ENCODE assay signal across 17 cellular contexts in the genomic region with DNA sequence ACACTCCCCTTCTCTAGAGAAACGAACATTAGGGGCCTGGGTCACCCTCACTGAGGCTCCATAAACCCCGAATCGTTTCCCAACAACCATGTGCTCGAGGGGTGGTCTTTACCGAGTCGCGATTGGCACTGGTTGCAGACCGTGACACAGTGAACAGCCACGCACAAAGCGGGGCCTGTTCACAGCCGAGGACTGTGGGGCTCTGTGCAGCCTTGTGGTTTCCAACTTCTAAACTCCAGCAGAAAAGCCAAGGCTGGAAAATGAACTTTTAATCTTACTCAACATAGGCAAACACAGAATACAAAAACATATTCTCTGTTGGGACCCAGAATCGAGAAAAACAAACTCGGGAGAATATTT. TPM values are rescaled to one million over a fixed set of nuclear protein-coding genes. Genes with fewer than 3 reads are reported as not detected.
DNase-seq lines count a peak whose midpoint lies in the region; ATAC-seq and TF ChIP-seq lines count a peak whose summit lies in the region.
"Had no signal": no experiment of that assay in that cellular context is flagged by ENCODE, and none has a peak within 500 bp of the region (broad histone marks: within the 10 kb centered on the region; RNA-seq: fewer than 3 reads in every experiment).

No MANE protein-coding gene starts in this region.

- H3K27me3 Mint-ChIP-seq in CD8-positive, alpha-beta memory T cell = no peaks in the 10 kb centered on the region
- H3K27me3 Mint-ChIP-seq: T-cell had no signal

- H3K27me3 ChIP-seq in GM23248 (replicated peaks; ENCODE audit: insufficient read depth) (no peaks in the 10 kb centered on the region), dorsolateral prefrontal cortex (no peaks in the 10 kb centered on the region), right lobe of liver (no peaks in the 10 kb centered on the region), skeletal muscle satellite cell (ENCODE audit: control insufficient read depth, insufficient read depth, low read length) (no peaks in the 10 kb centered on the region), WERI-Rb-1 (ENCODE audit: insufficient read depth, low read depth, severe bottlenecking) (no peaks in the 10 kb centered on the region)
- no peaks in the 10 kb centered on the region for H3K27me3 ChIP-seq in CD8-positive, alpha-beta memory T cell (ENCODE audit: insufficient read depth, low read length, poor library complexity, severe bottlenecking)

- H3K4me2 ChIP-seq in GM23248 (ENCODE audit: unreplicated experiment) = peak overlapping the region; percentile 59
- H3K4me2 ChIP-seq in skeletal muscle satellite cell (ENCODE audit: low read length) = peak overlapping the region; percentile 58

- H3K4me1 ChIP-seq in GM23248 (ENCODE audit: insufficient read depth) (peaks cover 79% of the 10 kb centered on the region), right lobe of liver (peaks cover 0 to 43% (median 21%) of the 10 kb centered on the region in 4 donors), skeletal muscle satellite cell (ENCODE audit: control insufficient read depth, insufficient read depth, low read length) (peaks cover 67% of the 10 kb centered on the region)
- peaks cover 10% of the 10 kb centered on the region for H3K4me1 ChIP-seq in CD8-positive, alpha-beta memory T cell (ENCODE audit: insufficient read depth, low read length)

- in situ Hi-C loops in GM23248 (cut with MboI) = loop anchor here (25.0 kb wide), 1 partner anchor 499 kb away; no protein-coding TSS in a partner anchor

- no peak overlapping the region; the same call in 1 of the 2 replicates for H3K4me3 ChIP-seq in GM23248
- peak overlapping the region in 19 of 59 donors; percentile 1 to 35 (median 17) for H3K4me3 ChIP-seq in dorsolateral prefrontal cortex
- H3K4me3 ChIP-seq in right lobe of liver = no peak overlapping the region
- H3K4me3 ChIP-seq in skeletal muscle satellite cell (ENCODE audit: low read length) = peak overlapping the region; percentile 27
- H3K4me3 ChIP-seq in WERI-Rb-1 (ENCODE audit: low read depth, low read length) = no peak overlapping the region
- H3K4me3 ChIP-seq in CD8-positive, alpha-beta memory T cell (ENCODE audit: low read length) = no peak overlapping the region
- H3K4me3 ChIP-seq: skin epidermis had no signal

- H3K36me3 ChIP-seq in GM23248 (ENCODE audit: low read depth) (peaks cover 19% of the 10 kb centered on the region), right lobe of liver (peaks cover 0 to 11% (median 7%) of the 10 kb centered on the region in 4 donors), skeletal muscle satellite cell (ENCODE audit: insufficient read depth, low read length) (peaks cover 35% of the 10 kb centered on the region), WERI-Rb-1 (peaks cover 10% of the 10 kb centered on the region)
- H3K36me3 ChIP-seq in CD8-positive, alpha-beta memory T cell (ENCODE audit: insufficient read depth, low read length) = no peaks in the 10 kb centered on the region

- H3K27ac Mint-ChIP-seq in CD8-positive, alpha-beta memory T cell = no peak overlapping the region
- H3K27ac Mint-ChIP-seq: T-cell had no signal

- ATAC-seq in right lobe of liver (peak in 2 of 4 donors; percentile 34 to 44), GM18519 (IDR thresholded peaks at IDR 0.05; ENCODE audit: low FRiP score, unreplicated experiment) (no peak), HG02885 (IDR thresholded peaks at IDR 0.05; ENCODE audit: poor library complexity, unreplicated experiment) (no peak)
- ATAC-seq: activated T-cell treated with anti-CD3 and anti-CD28 coated beads, Interleukin-2, amount 50 U/mL, for 4 hours; T-cell had no signal

- H3K36me3 Mint-ChIP-seq in CD8-positive, alpha-beta memory T cell = peaks cover 7 to 20% (median 18%) of the 10 kb centered on the region in 3 donors

- H3K27ac ChIP-seq in GM23248 (peak overlapping the region; percentile 91), dorsolateral prefrontal cortex (peak overlapping the region in 55 of 59 donors; percentile 21 to 89 (median 72)), right lobe of liver (peak overlapping the region in 2 of 3 donors; percentile 2 to 63), WERI-Rb-1 (no peak overlapping the region)
- no peak overlapping the region for H3K27ac ChIP-seq in CD8-positive, alpha-beta memory T cell (ENCODE audit: low read depth, low read length)

- peaks cover 0 to 2% (median 0%) of the 10 kb centered on the region in 5 donors for H3K9me3 Mint-ChIP-seq in CD8-positive, alpha-beta memory T cell
- H3K9me3 Mint-ChIP-seq: activated T-cell treated with anti-CD3 and anti-CD28 coated beads, Interleukin-2, amount 50 U/mL, for 4 hours; T-cell had no signal

- peaks cover 100% of the 10 kb centered on the region for H3K79me2 ChIP-seq in GM23248 (ENCODE audit: insufficient read depth)

- POLR2A ChIA-PET in CD8-positive, alpha-beta memory T cell (lab: Charles Lee) = no interaction called here

- DNase-seq in GM23248 = no peak
- DNase-seq in dorsolateral prefrontal cortex = peak in 4 of 10 donors; percentile 48 to 63 (median 53)
- DNase-seq in right lobe of liver = peak in 1 of 3 donors; percentile 39
- no peak for DNase-seq in WERI-Rb-1
- DNase-seq in CD8-positive, alpha-beta memory T cell = no peak
- DNase-seq: activated CD4-positive, alpha-beta T cell treated with anti-CD3 and anti-CD28 coated beads for 1 hour; activated T-cell treated with anti-CD3 and anti-CD28 coated beads, Interleukin-2, amount 50 U/mL, for 4 hours; DMS153; OCI-M1; T-cell had no signal

- CTCF ChIA-PET in CD8-positive, alpha-beta memory T cell (lab: Charles Lee) = interaction anchor here (1.1 kb wide), 2 partner anchors 14 to 18 kb away, joined by 3 to 4 read pairs; no protein-coding TSS in a partner anchor

- no peak overlapping the region for H3K4me3 Mint-ChIP-seq in CD8-positive, alpha-beta memory T cell
- H3K4me3 Mint-ChIP-seq: activated T-cell treated with anti-CD3 and anti-CD28 coated beads, Interleukin-2, amount 50 U/mL, for 4 hours; T-cell had no signal

- no peaks in the 10 kb centered on the region for H3K9me2 ChIP-seq in GM23248 (ENCODE audit: insufficient read depth)

- no peak overlapping the region for H2AFZ ChIP-seq in GM23248

- H3K9me3 ChIP-seq in GM23248 (ENCODE audit: low read depth) (no peaks in the 10 kb centered on the region), right lobe of liver (no peaks in the 10 kb centered on the region), skeletal muscle satellite cell (replicated peaks; ENCODE audit: low read length) (peaks cover 4% of the 10 kb centered on the region), WERI-Rb-1 (ENCODE audit: severe bottlenecking) (peaks cover 6% of the 10 kb centered on the region)
- H3K9me3 ChIP-seq in CD8-positive, alpha-beta memory T cell (ENCODE audit: low read length) = no peaks in the 10 kb centered on the region

- H3K9ac ChIP-seq in GM23248 = peak overlapping the region; percentile 62
- H3K9ac ChIP-seq in skeletal muscle satellite cell (ENCODE audit: low read depth, low read length) = peak overlapping the region; percentile 21

- intact Hi-C loops in dorsolateral prefrontal cortex (cut with DNase I) = no loop called here
- intact Hi-C loops in right lobe of liver (cut with DNase I) = no loop called here

- peaks cover 35 to 57% (median 39%) of the 10 kb centered on the region in 3 donors for H3K4me1 Mint-ChIP-seq in CD8-positive, alpha-beta memory T cell

- H3F3A ChIP-seq in GM23248 (ENCODE audit: insufficient read depth) = peaks cover 92% of the 10 kb centered on the region

- TF ChIP-seq POLR2A in right lobe of liver (IDR thresholded peaks at IDR 0.05) = no peak

- H4K20me1 ChIP-seq in GM23248 (ENCODE audit: insufficient read depth) = peaks cover 16% of the 10 kb centered on the region; the same call in 1 of the 2 replicates

- TF ChIP-seq CTCF in dorsolateral prefrontal cortex (IDR thresholded peaks at IDR 0.05 in 54 of 56, conservative IDR thresholded peaks at IDR 0.05 in 2 of 56; ENCODE audit: low read depth in 1 of 56, partially characterized antibody in 56 of 56) (peak in 1 of 56 donors; percentile 18), right lobe of liver (IDR thresholded peaks at IDR 0.05) (no peak), WERI-Rb-1 (IDR thresholded peaks at IDR 0.05; ENCODE audit: low read depth, low read length) (no peak)

- WGBS in GM23248 (ENCODE audit: low coverage in 1 of 2, low lambda C conversion rate in 2 of 2, missing lambda C conversion rate in 2 of 2), 2 experiments = 85 to 88% methylated on average over 13 of the region's 13 CpGs
- 48% methylated on average over 10 of the region's 13 CpGs for WGBS in right lobe of liver (ENCODE audit: insufficient coverage, low coverage, low lambda C conversion rate, missing lambda C conversion rate)

RNA-seq across cellular contexts. Expression of gene RRBP1, which starts 19.0 kb away (rescaled TPM):
- total RNA-seq in GM23248 (2014; rRNA removed; shearing (Covaris generic)) = 182 and 231 TPM in 2 replicates
- polyA plus RNA-seq in GM23248 (2016; fragmentation: Nextera tagmentation; extraction: Ambion mirVana) = 127 and 131 TPM in 2 replicates
- 100 to 1,000 TPM in 1 of 120 experiments, 10 to 100 TPM in 119; 25.5 to 102 (median 45.7) TPM for total RNA-seq in dorsolateral prefrontal cortex
- total RNA-seq in right lobe of liver = 100 to 1,000 TPM; 121 to 274 (median 193) TPM
- total RNA-seq in skeletal muscle satellite cell (2012; rRNA removed) = 94.8 and 108 TPM in 2 replicates
- total RNA-seq in CD8-positive, alpha-beta memory T cell = 10 to 100 TPM; 22.8 to 25.3 TPM
- 17.4 TPM for polyA plus RNA-seq in CD8-positive, alpha-beta memory T cell

RNA-seq across cellular contexts. Expression of gene BANF2, which starts 36.7 kb away (rescaled TPM):
- total RNA-seq in GM23248 (2014; rRNA removed; shearing (Covaris generic)) = not detected in 2 replicates
- not detected in 2 replicates for polyA plus RNA-seq in GM23248 (2016; fragmentation: Nextera tagmentation; extraction: Ambion mirVana)
- total RNA-seq in dorsolateral prefrontal cortex (not detected), right lobe of liver (not detected)
- total RNA-seq in skeletal muscle satellite cell (2012; rRNA removed) = not detected in 2 replicates
- total RNA-seq in CD8-positive, alpha-beta memory T cell = not detected
- polyA plus RNA-seq in CD8-positive, alpha-beta memory T cell = not detected
- total RNA-seq: activated T-cell treated with anti-CD3 and anti-CD28 coated beads, Interleukin-2, amount 50 U/mL, for 4 hours; HT1080; myocyte; subcutaneous adipose tissue; T-cell had no signal

Comparison
In these comparisons a context has a peak if more than half of its experiments do, and no peak if none do; other contexts are left out.
1. H3K27ac ChIP-seq: peak in GM23248 (single experiment), dorsolateral prefrontal cortex (55 of 59) and right lobe of liver (2 of 3); none in WERI-Rb-1 (single experiment) and CD8-positive, alpha-beta memory T cell (single experiment).